Comparison of ENCODE assay signal across 8 cellular contexts in genomic region chr9:69120380-69121154, GRCh38. TPM values are rescaled to one million over a fixed set of nuclear protein-coding genes. Genes with fewer than 3 reads are reported as not detected.
DNase-seq lines count a peak whose midpoint lies in the region; ATAC-seq and TF ChIP-seq lines count a peak whose summit lies in the region.

No MANE protein-coding gene starts in this region.

- H3K27ac Mint-ChIP-seq in naive thymus-derived CD8-positive, alpha-beta T cell, result no peak overlapping the region

- 27 to 48% methylated on average over 14 to 17 of the region's 27 CpGs for WGBS in esophagus squamous epithelium, 2 donors

- H3K4me3 Mint-ChIP-seq in naive thymus-derived CD8-positive, alpha-beta T cell, result peak overlapping the region; percentile 61 to 94 (median 74)

- peaks cover 0 to 16% (median 12%) of the 10 kb centered on the region in 4 donors for H3K4me1 Mint-ChIP-seq in naive thymus-derived CD8-positive, alpha-beta T cell

- no peak for TF ChIP-seq CTCF in esophagus squamous epithelium (IDR thresholded peaks at IDR 0.05)

- DNase-seq in COLO668 (lab: John Stamatoyannopoulos, UW; ENCODE audit: unreplicated experiment) (peak; percentile 95), esophagus squamous epithelium (lab: John Stamatoyannopoulos, UW) (no peak), dedifferentiated amniotic fluid mesenchymal stem cell (ENCODE audit: extremely low spot score) (no peak), SK-N-DZ (ENCODE audit: low spot score) (no peak), SKM-1 (lab: John Stamatoyannopoulos, UW; ENCODE audit: unreplicated experiment) (no peak)
- DNase-seq in naive thymus-derived CD8-positive, alpha-beta T cell, result no peak

- no peaks in the 10 kb centered on the region for H3K27me3 ChIP-seq in esophagus squamous epithelium

- ATAC-seq in HG02870 (IDR thresholded peaks at IDR 0.05; ENCODE audit: unreplicated experiment), result peak; percentile 39
- peak; percentile 2; the same call in 1 of the 3 replicates for ATAC-seq in SK-N-SH treated with all-trans-retinoic acid at 6 μM for 48 hours
- ATAC-seq in naive thymus-derived CD8-positive, alpha-beta T cell, result no peak

- H3K27me3 Mint-ChIP-seq in naive thymus-derived CD8-positive, alpha-beta T cell, result peaks cover 0 to 2% (median 0%) of the 10 kb centered on the region in 5 donors

- no peaks in the 10 kb centered on the region for H3K36me3 ChIP-seq in esophagus squamous epithelium

- H3K9me3 ChIP-seq in esophagus squamous epithelium, result no peaks in the 10 kb centered on the region

- peaks cover 0 to 2% (median 0%) of the 10 kb centered on the region in 3 donors for H3K36me3 Mint-ChIP-seq in naive thymus-derived CD8-positive, alpha-beta T cell

- peaks cover 5 to 31% (median 10%) of the 10 kb centered on the region in 3 donors for H3K4me1 ChIP-seq in esophagus squamous epithelium

- no peaks in the 10 kb centered on the region for H3K9me3 Mint-ChIP-seq in naive thymus-derived CD8-positive, alpha-beta T cell

- peak overlapping the region; percentile 92 to 98 (median 96) for H3K27ac ChIP-seq in esophagus squamous epithelium

- TF ChIP-seq POLR2A in esophagus squamous epithelium (IDR thresholded peaks at IDR 0.05), result peak in 1 of 4 donors; percentile 30

- intact Hi-C loops in esophagus squamous epithelium (cut with DNase I), result no loop called here

- POLR2A ChIA-PET in naive thymus-derived CD8-positive, alpha-beta T cell (lab: Charles Lee), result no interaction called here

- peak overlapping the region; percentile 77 to 91 (median 84) for H3K4me3 ChIP-seq in esophagus squamous epithelium

TF ChIP-seq in SK-N-SH treated with all-trans-retinoic acid at 6 μM for 48 hours, 23 proteins besides CTCF, POLR2A, EP300 and RAD21:
- no peak for TF ChIP-seq ZC3H10 (CRISPR knock-in tag; IDR thresholded peaks at IDR 0.05)
- TF ChIP-seq OSR1 (CRISPR knock-in tag; IDR thresholded peaks at IDR 0.05), result no peak
- TF ChIP-seq, protein P1, sequence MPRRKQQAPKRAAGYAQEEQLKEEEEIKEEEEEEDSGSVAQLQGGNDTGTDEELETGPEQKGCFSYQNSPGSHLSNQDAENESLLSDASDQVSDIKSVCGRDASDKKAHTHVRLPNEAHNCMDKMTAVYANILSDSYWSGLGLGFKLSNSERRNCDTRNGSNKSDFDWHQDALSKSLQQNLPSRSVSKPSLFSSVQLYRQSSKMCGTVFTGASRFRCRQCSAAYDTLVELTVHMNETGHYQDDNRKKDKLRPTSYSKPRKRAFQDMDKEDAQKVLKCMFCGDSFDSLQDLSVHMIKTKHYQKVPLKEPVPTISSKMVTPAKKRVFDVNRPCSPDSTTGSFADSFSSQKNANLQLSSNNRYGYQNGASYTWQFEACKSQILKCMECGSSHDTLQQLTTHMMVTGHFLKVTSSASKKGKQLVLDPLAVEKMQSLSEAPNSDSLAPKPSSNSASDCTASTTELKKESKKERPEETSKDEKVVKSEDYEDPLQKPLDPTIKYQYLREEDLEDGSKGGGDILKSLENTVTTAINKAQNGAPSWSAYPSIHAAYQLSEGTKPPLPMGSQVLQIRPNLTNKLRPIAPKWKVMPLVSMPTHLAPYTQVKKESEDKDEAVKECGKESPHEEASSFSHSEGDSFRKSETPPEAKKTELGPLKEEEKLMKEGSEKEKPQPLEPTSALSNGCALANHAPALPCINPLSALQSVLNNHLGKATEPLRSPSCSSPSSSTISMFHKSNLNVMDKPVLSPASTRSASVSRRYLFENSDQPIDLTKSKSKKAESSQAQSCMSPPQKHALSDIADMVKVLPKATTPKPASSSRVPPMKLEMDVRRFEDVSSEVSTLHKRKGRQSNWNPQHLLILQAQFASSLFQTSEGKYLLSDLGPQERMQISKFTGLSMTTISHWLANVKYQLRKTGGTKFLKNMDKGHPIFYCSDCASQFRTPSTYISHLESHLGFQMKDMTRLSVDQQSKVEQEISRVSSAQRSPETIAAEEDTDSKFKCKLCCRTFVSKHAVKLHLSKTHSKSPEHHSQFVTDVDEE (CRISPR knock-in tag; IDR thresholded peaks at IDR 0.05), result no peak
- TF ChIP-seq ARNTL (CRISPR knock-in tag; IDR thresholded peaks at IDR 0.05; ENCODE audit: borderline replicate concordance, low read depth), result no peak
- TF ChIP-seq BACH2 (CRISPR knock-in tag; IDR thresholded peaks at IDR 0.05; ENCODE audit: borderline replicate concordance), result no peak
- TF ChIP-seq CSDC2 (CRISPR knock-in tag; IDR thresholded peaks at IDR 0.05), result no peak
- TF ChIP-seq ZFP3 (CRISPR knock-in tag; IDR thresholded peaks at IDR 0.05), result no peak

RNA-seq across cellular contexts. Expression of gene TJP2, which starts 53.5 kb away (rescaled TPM):
- total RNA-seq in esophagus squamous epithelium, result 100 to 1,000 TPM; 101 to 301 (median 152) TPM
- total RNA-seq in naive thymus-derived CD8-positive, alpha-beta T cell, result 1 to 10 TPM; 3.7 to 4.2 TPM
- under 1 TPM in 2 of 3 donors, not detected in 1; 0.14 to 0.77 TPM for polyA plus RNA-seq in naive thymus-derived CD8-positive, alpha-beta T cell
- polyA plus RNA-seq in SK-N-DZ (2014; cell fraction: cytosol; rRNA removed), result 24.9 and 27.6 TPM in 2 replicates
- 32.5 and 52.7 TPM in 2 replicates for polyA plus RNA-seq in SK-N-DZ (2014; cell fraction: nucleus; rRNA removed)

Comparison
In these comparisons a context has a peak if more than half of its experiments do, and no peak if none do; other contexts are left out.
1. ATAC-seq: peak in HG02870 (single experiment) and SK-N-SH treated with all-trans-retinoic acid at 6 μM for 48 hours (single experiment); none in naive thymus-derived CD8-positive, alpha-beta T cell (0 of 2).
2. RNA of gene TJP2, which starts 53.5 kb away (total RNA-seq): 101 to 301 TPM in esophagus squamous epithelium; 3.7 to 4.2 TPM in naive thymus-derived CD8-positive, alpha-beta T cell; every median in the first group is over 10 times any median in the second.